ENCODE assay signal across 9 cellular contexts in the genomic region with DNA sequence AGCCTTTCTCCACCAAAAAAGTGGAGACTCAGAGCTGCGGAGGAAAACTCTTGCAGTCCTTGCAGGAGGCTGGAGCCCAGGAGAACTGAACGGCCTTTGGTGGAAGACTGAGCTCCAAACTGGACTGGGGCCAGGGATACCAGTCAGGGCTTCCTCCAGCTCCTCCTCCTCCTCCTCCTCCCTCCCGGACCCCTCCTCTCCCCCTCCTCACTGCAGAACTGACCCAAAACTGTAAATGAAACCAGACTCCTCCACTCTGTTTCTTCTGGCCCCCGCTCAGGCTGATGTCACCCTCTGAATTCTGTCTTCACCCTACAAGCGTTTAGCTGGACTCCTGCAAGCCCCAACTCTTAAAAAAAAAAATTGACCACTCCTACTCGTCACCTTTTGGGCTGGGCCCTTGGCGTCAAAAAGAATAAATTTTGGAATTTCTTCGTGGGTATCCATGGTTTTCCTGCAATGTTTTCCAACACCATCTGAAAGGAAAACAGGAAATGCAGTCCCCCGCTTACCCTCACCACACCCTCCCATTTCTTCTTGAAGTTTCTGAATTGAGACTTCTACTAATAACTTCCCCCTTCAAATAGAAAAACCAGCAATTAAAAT. TPM values are rescaled to one million over a fixed set of nuclear protein-coding genes. Genes with fewer than 3 reads are reported as not detected.
DNase-seq lines count a peak whose midpoint lies in the region; ATAC-seq and TF ChIP-seq lines count a peak whose summit lies in the region.
"Had no signal": no experiment of that assay in that cellular context is flagged by ENCODE, and none has a peak within 500 bp of the region (broad histone marks: within the 10 kb centered on the region; RNA-seq: fewer than 3 reads in every experiment).

A gene with protein sequence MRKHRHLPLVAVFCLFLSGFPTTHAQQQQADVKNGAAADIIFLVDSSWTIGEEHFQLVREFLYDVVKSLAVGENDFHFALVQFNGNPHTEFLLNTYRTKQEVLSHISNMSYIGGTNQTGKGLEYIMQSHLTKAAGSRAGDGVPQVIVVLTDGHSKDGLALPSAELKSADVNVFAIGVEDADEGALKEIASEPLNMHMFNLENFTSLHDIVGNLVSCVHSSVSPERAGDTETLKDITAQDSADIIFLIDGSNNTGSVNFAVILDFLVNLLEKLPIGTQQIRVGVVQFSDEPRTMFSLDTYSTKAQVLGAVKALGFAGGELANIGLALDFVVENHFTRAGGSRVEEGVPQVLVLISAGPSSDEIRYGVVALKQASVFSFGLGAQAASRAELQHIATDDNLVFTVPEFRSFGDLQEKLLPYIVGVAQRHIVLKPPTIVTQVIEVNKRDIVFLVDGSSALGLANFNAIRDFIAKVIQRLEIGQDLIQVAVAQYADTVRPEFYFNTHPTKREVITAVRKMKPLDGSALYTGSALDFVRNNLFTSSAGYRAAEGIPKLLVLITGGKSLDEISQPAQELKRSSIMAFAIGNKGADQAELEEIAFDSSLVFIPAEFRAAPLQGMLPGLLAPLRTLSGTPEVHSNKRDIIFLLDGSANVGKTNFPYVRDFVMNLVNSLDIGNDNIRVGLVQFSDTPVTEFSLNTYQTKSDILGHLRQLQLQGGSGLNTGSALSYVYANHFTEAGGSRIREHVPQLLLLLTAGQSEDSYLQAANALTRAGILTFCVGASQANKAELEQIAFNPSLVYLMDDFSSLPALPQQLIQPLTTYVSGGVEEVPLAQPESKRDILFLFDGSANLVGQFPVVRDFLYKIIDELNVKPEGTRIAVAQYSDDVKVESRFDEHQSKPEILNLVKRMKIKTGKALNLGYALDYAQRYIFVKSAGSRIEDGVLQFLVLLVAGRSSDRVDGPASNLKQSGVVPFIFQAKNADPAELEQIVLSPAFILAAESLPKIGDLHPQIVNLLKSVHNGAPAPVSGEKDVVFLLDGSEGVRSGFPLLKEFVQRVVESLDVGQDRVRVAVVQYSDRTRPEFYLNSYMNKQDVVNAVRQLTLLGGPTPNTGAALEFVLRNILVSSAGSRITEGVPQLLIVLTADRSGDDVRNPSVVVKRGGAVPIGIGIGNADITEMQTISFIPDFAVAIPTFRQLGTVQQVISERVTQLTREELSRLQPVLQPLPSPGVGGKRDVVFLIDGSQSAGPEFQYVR (N-terminal part only) (minus strand): TSS at position 109 of the 606 bp plus-strand sequence. CDS start 17,347 bp downstream, outside the sequence.

- no peak for TF ChIP-seq CTCF in HEK293 (tag by site-specific recombination; IDR thresholded peaks at IDR 0.05)
- no peak for TF ChIP-seq CTCF in colonic mucosa (IDR thresholded peaks at IDR 0.05)
- no peak for TF ChIP-seq CTCF in right lobe of liver (IDR thresholded peaks at IDR 0.05)

- ATAC-seq in right lobe of liver, result peak; percentile 19 to 37 (median 26)
- no peak for ATAC-seq in GM19328 (IDR thresholded peaks at IDR 0.05; ENCODE audit: unreplicated experiment)
- ATAC-seq in GM19467 (IDR thresholded peaks at IDR 0.05; ENCODE audit: unreplicated experiment), result no peak

- intact Hi-C loops in colonic mucosa (cut with DNase I), result loop anchor here (5.0 kb wide), 1 partner anchor 252 kb away; no protein-coding TSS in a partner anchor
- intact Hi-C loops in right lobe of liver (cut with DNase I), result loop anchor here (10.0 kb wide), 2 partner anchors 249 to 259 kb away; no protein-coding TSS in a partner anchor

- POLR2A ChIA-PET in HEK293 (lab: Yijun Ruan, JAX), result interaction anchor here (1.2 kb wide), 1 partner anchor 61 kb away, joined by 6 read pairs; no protein-coding TSS in a partner anchor

- H3K4me1 ChIP-seq in HEK293 (ENCODE audit: control insufficient read depth, insufficient read depth, low read length) (no peaks in the 10 kb centered on the region), colonic mucosa (no peaks in the 10 kb centered on the region), right lobe of liver (no peaks in the 10 kb centered on the region)

- H3K9me3 ChIP-seq in HEK293 (ENCODE audit: control insufficient read depth, insufficient read depth, low read depth, low read length) (no peaks in the 10 kb centered on the region), colonic mucosa (no peaks in the 10 kb centered on the region), right lobe of liver (no peaks in the 10 kb centered on the region)

- H3K36me3 ChIP-seq in HEK293 (ENCODE audit: control insufficient read depth in 2 of 2, insufficient read depth in 1 of 2, low read length in 2 of 2), result no peaks in the 10 kb centered on the region
- no peaks in the 10 kb centered on the region for H3K36me3 ChIP-seq in colonic mucosa
- H3K36me3 ChIP-seq in right lobe of liver, result no peaks in the 10 kb centered on the region

- no peaks in the 10 kb centered on the region for H3K27me3 ChIP-seq in colonic mucosa
- H3K27me3 ChIP-seq in right lobe of liver, result no peaks in the 10 kb centered on the region

- H3K4me3 ChIP-seq in HEK293 (ENCODE audit: low read depth, low read length) (no peak within 1 kb of the TSS), colonic mucosa (peak within 1 kb of the TSS; percentile 24), right lobe of liver (peak within 1 kb of the TSS; percentile 12 to 32 (median 27))

- no peak within 1 kb of the TSS for H3K27ac ChIP-seq in HEK293 (ENCODE audit: extremely low read depth, low read depth, low read length)
- H3K27ac ChIP-seq in colonic mucosa, result peak within 1 kb of the TSS; percentile 57
- peak within 1 kb of the TSS; percentile 26 to 60 (median 29) for H3K27ac ChIP-seq in right lobe of liver

- DNase-seq in colonic mucosa (peak; percentile 56), right lobe of liver (no peak), stromal cell of bone marrow (ENCODE audit: low read depth) (peak; percentile 97), NCI-H1694 treated with DMSO at 0.1 percent for 48 hours (lab: John Stamatoyannopoulos, UW) (no peak), DMS79 treated with DMSO at 0.1 percent for 48 hours (lab: John Stamatoyannopoulos, UW) (no peak)

- CTCF ChIA-PET in HEK293 (lab: Yijun Ruan, JAX), result interaction anchor here (0.7 to 1.9 kb wide), 3 partner anchors 249 to 292 kb away, joined by 3 to 5 read pairs (median 3); no protein-coding TSS in a partner anchor

- WGBS in right lobe of liver (ENCODE audit: insufficient coverage, low coverage, low lambda C conversion rate, missing lambda C conversion rate), result 52% methylated on average over 5 of the region's 9 CpGs

- peak within 1 kb of the TSS; percentile 30 to 40 for H3K9ac ChIP-seq in colonic mucosa (ENCODE audit: low read depth in 2 of 2, low read length in 2 of 2)

- no peak for TF ChIP-seq POLR2A in right lobe of liver (IDR thresholded peaks at IDR 0.05)

TF ChIP-seq in HEK293, 187 proteins besides CTCF, POLR2A, EP300 and RAD21:
- TF ChIP-seq ZNF302 (tag by site-specific recombination; IDR thresholded peaks at IDR 0.05; ENCODE audit: low read depth) (no peak), EGR2 (tag by site-specific recombination; IDR thresholded peaks at IDR 0.05; ENCODE audit: low read depth) (0 out of 2 replicates have a peak, but pooled peaks have one; percentile 12), ZNF335 (tag by site-specific recombination; conservative IDR thresholded peaks at IDR 0.05) (peak; percentile 51), ZFHX2 (tag by site-specific recombination; conservative IDR thresholded peaks at IDR 0.05) (peak; percentile 45)
- TF ChIP-seq, protein P1, sequence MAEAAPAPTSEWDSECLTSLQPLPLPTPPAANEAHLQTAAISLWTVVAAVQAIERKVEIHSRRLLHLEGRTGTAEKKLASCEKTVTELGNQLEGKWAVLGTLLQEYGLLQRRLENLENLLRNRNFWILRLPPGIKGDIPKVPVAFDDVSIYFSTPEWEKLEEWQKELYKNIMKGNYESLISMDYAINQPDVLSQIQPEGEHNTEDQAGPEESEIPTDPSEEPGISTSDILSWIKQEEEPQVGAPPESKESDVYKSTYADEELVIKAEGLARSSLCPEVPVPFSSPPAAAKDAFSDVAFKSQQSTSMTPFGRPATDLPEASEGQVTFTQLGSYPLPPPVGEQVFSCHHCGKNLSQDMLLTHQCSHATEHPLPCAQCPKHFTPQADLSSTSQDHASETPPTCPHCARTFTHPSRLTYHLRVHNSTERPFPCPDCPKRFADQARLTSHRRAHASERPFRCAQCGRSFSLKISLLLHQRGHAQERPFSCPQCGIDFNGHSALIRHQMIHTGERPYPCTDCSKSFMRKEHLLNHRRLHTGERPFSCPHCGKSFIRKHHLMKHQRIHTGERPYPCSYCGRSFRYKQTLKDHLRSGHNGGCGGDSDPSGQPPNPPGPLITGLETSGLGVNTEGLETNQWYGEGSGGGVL (tag by site-specific recombination; IDR thresholded peaks at IDR 0.05), result peak; percentile 72
TF ChIP-seq in HEK293: peak in this region for 4.

RNA-seq across cellular contexts. Expression of the gene that starts here (rescaled TPM):
- total RNA-seq in colonic mucosa (10 to 100 TPM; 28.4 to 80.9 TPM), right lobe of liver (10 to 100 TPM in 3 of 6 experiments, 1 to 10 TPM in 3; 4.5 to 21.1 (median 8.8) TPM)
- total RNA-seq: endothelial cell of umbilical vein had no signal

Comparison
In these comparisons a context has a peak if more than half of its experiments do, and no peak if none do; other contexts are left out.
1. DNase-seq: peak in colonic mucosa (single experiment) and stromal cell of bone marrow (single experiment); none in right lobe of liver (0 of 3), NCI-H1694 treated with DMSO at 0.1 percent for 48 hours (single experiment) and DMS79 treated with DMSO at 0.1 percent for 48 hours (single experiment).
2. ATAC-seq: peak in right lobe of liver (4 of 4); none in GM19328 (single experiment) and GM19467 (single experiment).